Comparison of ENCODE assay signal across 8 cellular contexts in the genomic region with DNA sequence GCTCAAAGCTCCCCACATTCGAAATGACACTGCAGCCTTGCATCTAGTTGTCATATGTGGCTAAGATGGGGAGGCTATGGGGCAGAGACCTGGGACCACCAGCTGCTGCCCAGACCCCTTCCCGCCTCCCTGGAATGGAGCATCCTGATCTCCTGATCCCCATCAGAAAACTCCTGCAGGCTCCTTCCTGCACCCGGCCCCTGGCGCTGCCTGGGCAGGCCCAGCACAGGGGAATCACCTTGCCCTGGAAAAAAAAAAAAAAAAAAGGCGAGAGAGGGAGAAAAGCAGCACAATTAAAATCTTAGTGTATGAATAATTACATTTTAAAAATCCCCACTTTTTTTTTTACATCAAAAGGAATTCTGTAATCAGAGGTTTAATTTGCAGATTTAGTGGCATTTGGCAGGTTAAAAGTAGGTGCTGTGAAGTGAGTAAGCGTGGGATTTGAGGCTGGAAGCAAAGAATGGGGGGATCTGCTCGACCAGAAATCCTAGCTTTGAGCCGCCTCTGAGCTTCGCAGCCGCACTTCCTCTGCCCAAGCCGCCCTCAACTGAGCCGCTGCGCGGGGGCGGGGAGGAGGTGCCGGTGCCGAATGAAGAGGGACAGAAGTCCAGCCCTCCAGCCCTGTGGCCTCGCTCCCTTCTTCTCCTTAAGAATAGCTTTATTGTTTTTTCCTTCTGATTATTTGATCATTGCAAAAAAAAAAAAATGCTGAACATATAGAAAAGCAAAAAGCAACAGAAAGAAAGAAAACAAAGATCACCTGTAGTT. TPM values are rescaled to one million over a fixed set of nuclear protein-coding genes. Genes with fewer than 3 reads are reported as not detected.
DNase-seq lines count a peak whose midpoint lies in the region; ATAC-seq and TF ChIP-seq lines count a peak whose summit lies in the region.

No MANE protein-coding gene starts in this region.

- H2AFZ ChIP-seq in mammary epithelial cell (ENCODE audit: low read depth, low read length) (peak overlapping the region; percentile 70), PC-9 (no peak overlapping the region)

- H3K4me3 ChIP-seq in mammary epithelial cell (replicated peaks in 1 of 3; ENCODE audit: insufficient read depth in 1 of 3, low read depth in 2 of 3, low read length in 3 of 3) (peak overlapping the region; percentile 21 to 29 (median 26)), SJCRH30 (no peak overlapping the region), PC-9 (no peak overlapping the region)

- H3K4me1 Mint-ChIP-seq in natural killer cell treated with Interleukin-12 subunit alpha and Interleukin-12 subunit beta and Interleukin-15 and Interleukin-18, amount 100 ng/mL, for 72 hours (ENCODE audit: low read depth in 2 of 2): peaks cover 11 to 19% of the 10 kb centered on the region in 2 donors

- in situ Hi-C loops in mammary epithelial cell (cut with MboI; ENCODE audit: low sequenced_read_pairs in 2 of 2): loop anchor here (10.0 to 25.0 kb wide), 5 partner anchors 105 to 462 kb away; partner anchors contain the start of gene FOXI3 (in 1 of the 2)

- H3K36me3 Mint-ChIP-seq in natural killer cell treated with Interleukin-12 subunit alpha and Interleukin-12 subunit beta and Interleukin-15 and Interleukin-18, amount 100 ng/mL, for 72 hours: no peaks in the 10 kb centered on the region

- H3K9me2 ChIP-seq in PC-9 (ENCODE audit: insufficient read depth): no peaks in the 10 kb centered on the region

- POLR2A ChIA-PET in PC-9 (lab: Charles Lee; ENCODE audit: unreplicated experiment): no interaction called here

- peak overlapping the region; percentile 16 for H3K4me3 Mint-ChIP-seq in natural killer cell treated with Interleukin-12 subunit alpha and Interleukin-12 subunit beta and Interleukin-15 and Interleukin-18, amount 100 ng/mL, for 72 hours

- dilution Hi-C loops in mammary epithelial cell (cut with HindIII; ENCODE audit: low sequenced_read_pairs): no loop called here

- H3K27me3 Mint-ChIP-seq in natural killer cell treated with Interleukin-12 subunit alpha and Interleukin-12 subunit beta and Interleukin-15 and Interleukin-18, amount 100 ng/mL, for 72 hours: peaks cover 42 to 49% of the 10 kb centered on the region in 2 donors

- 8% methylated on average over 12 of the region's 18 CpGs for WGBS in mammary epithelial cell (ENCODE audit: low coverage, missing lambda C conversion rate)

- no peaks in the 10 kb centered on the region for H3K79me2 ChIP-seq in mammary epithelial cell (ENCODE audit: insufficient read depth, low read length)
- H3K79me2 ChIP-seq in PC-9 (ENCODE audit: low read depth): no peaks in the 10 kb centered on the region

- intact Hi-C loops in mammary epithelial cell (cut with micrococcal nuclease) (no loop called here), PC-9 (cut with micrococcal nuclease; ENCODE audit: unreplicated experiment) (loop anchor here (10.0 kb wide), 1 partner anchor 475 kb away; no protein-coding TSS in a partner anchor)

- DNase-seq in EL: peak; percentile 29
- DNase-seq in NCI-H146 treated with DMSO at 0.1 percent for 48 hours (lab: John Stamatoyannopoulos, UW; ENCODE audit: unreplicated experiment): peak; percentile 32
- DNase-seq in mammary epithelial cell: peak; percentile 24
- DNase-seq in natural killer cell treated with Interleukin-12 subunit alpha and Interleukin-12 subunit beta and Interleukin-15 and Interleukin-18, amount 100 ng/mL, for 72 hours (ENCODE audit: low spot score): no peak
- DNase-seq in NCI-H1436 (lab: John Stamatoyannopoulos, UW): no peak
- DNase-seq in SJCRH30: no peak
- no peak for DNase-seq in PC-9

- H3K9ac ChIP-seq in mammary epithelial cell (ENCODE audit: insufficient read depth, low read length): no peak overlapping the region

- CTCF ChIA-PET in mammary epithelial cell (lab: Charles Lee; ENCODE audit: low non-redundant PET): no interaction called here
- CTCF ChIA-PET in PC-9 (lab: Charles Lee): interaction anchor here (0.5 kb wide), 1 partner anchor 254 kb away, joined by 3 read pairs; no protein-coding TSS in a partner anchor

- H3K27me3 ChIP-seq in mammary epithelial cell (ENCODE audit: insufficient read depth, low read length): no peaks in the 10 kb centered on the region
- 0 out of 2 replicates have a peak, but pooled peaks cover 3% of the 10 kb centered on the region for H3K27me3 ChIP-seq in SJCRH30
- peaks cover 39% of the 10 kb centered on the region for H3K27me3 ChIP-seq in PC-9 (ENCODE audit: insufficient read depth, low read depth)

- no peak for ATAC-seq in natural killer cell treated with Interleukin-12 subunit alpha and Interleukin-12 subunit beta and Interleukin-15 and Interleukin-18, amount 100 ng/mL, for 72 hours
- no peak for ATAC-seq in HG02870 (IDR thresholded peaks at IDR 0.05; ENCODE audit: unreplicated experiment)

- TF ChIP-seq CTCF in mammary epithelial cell (conservative IDR thresholded peaks at IDR 0.05 in 1 of 2, IDR thresholded peaks at IDR 0.05 in 1 of 2; ENCODE audit: extremely low read depth in 1 of 2, insufficient read depth in 1 of 2, low read depth in 1 of 2, low read length in 2 of 2) (no peak), PC-9 (conservative IDR thresholded peaks at IDR 0.05) (no peak)

- no peaks in the 10 kb centered on the region for H3F3A ChIP-seq in PC-9 (ENCODE audit: insufficient read depth, low read depth)

- H3K27ac ChIP-seq in mammary epithelial cell (ENCODE audit: insufficient read depth, low read depth, low read length) (peak overlapping the region; percentile 3), SJCRH30 (no peak overlapping the region), PC-9 (no peak overlapping the region)

- H3K4me1 ChIP-seq in mammary epithelial cell (ENCODE audit: insufficient read depth, low read length) (peaks cover 27% of the 10 kb centered on the region), SJCRH30 (no peaks in the 10 kb centered on the region), PC-9 (replicated peaks; ENCODE audit: insufficient read depth) (no peaks in the 10 kb centered on the region)

- no peaks in the 10 kb centered on the region for H3K9me3 ChIP-seq in mammary epithelial cell (replicated peaks; ENCODE audit: insufficient read depth, low read length)
- no peaks in the 10 kb centered on the region for H3K9me3 ChIP-seq in SJCRH30 (replicated peaks)
- no peaks in the 10 kb centered on the region; the same call in 1 of the 2 replicates for H3K9me3 ChIP-seq in PC-9 (ENCODE audit: insufficient read depth, low read depth)

- peak overlapping the region; percentile 93 for H3K4me2 ChIP-seq in mammary epithelial cell (ENCODE audit: insufficient read depth, low read depth, low read length)
- no peak overlapping the region for H3K4me2 ChIP-seq in PC-9

- no TSS peak for BruUV-seq in mammary epithelial cell (replicated peaks; lab: Mats Ljungman, UMichigan)
- BruUV-seq in PC-9 (replicated peaks; lab: Mats Ljungman, UMichigan): no TSS peak

- no peaks in the 10 kb centered on the region for H3K36me3 ChIP-seq in mammary epithelial cell (ENCODE audit: insufficient read depth, low read length)
- no peaks in the 10 kb centered on the region for H3K36me3 ChIP-seq in SJCRH30
- H3K36me3 ChIP-seq in PC-9 (ENCODE audit: low read depth): no peaks in the 10 kb centered on the region

- H3K9me3 Mint-ChIP-seq in natural killer cell treated with Interleukin-12 subunit alpha and Interleukin-12 subunit beta and Interleukin-15 and Interleukin-18, amount 100 ng/mL, for 72 hours: no peaks in the 10 kb centered on the region

- H4K20me1 ChIP-seq in mammary epithelial cell (ENCODE audit: insufficient read depth, low read length) (no peaks in the 10 kb centered on the region), PC-9 (ENCODE audit: insufficient read depth) (no peaks in the 10 kb centered on the region)

- no peak overlapping the region for H3K27ac Mint-ChIP-seq in natural killer cell treated with Interleukin-12 subunit alpha and Interleukin-12 subunit beta and Interleukin-15 and Interleukin-18, amount 100 ng/mL, for 72 hours

RNA-seq across cellular contexts. Expression of gene THNSL2, which starts 30.0 kb away (rescaled TPM):
- total RNA-seq in mammary epithelial cell: 10 to 100 TPM in 1 of 2 donors, 1 to 10 TPM in 1; 2.4 to 28.5 TPM
- 0.08 TPM for polyA plus RNA-seq in mammary epithelial cell
- not detected for polyA minus RNA-seq in mammary epithelial cell
- 1 to 10 TPM in 1 of 2 donors, under 1 TPM in 1; 0.69 to 1.5 TPM for total RNA-seq in natural killer cell treated with Interleukin-12 subunit alpha and Interleukin-12 subunit beta and Interleukin-15 and Interleukin-18, amount 100 ng/mL, for 72 hours
- not detected in 2 replicates for total RNA-seq in SJCRH30 (2014; rRNA removed; shearing (Covaris generic))
- total RNA-seq in PC-9 (2021): 38.5 and 52.3 TPM in 2 replicates

Comparison
In these comparisons a context has a peak if more than half of its experiments do, and no peak if none do; other contexts are left out.
1. DNase-seq: peak in EL (single experiment), NCI-H146 treated with DMSO at 0.1 percent for 48 hours (single experiment) and mammary epithelial cell (single experiment); none in natural killer cell treated with Interleukin-12 subunit alpha and Interleukin-12 subunit beta and Interleukin-15 and Interleukin-18, amount 100 ng/mL, for 72 hours (single experiment), NCI-H1436 (single experiment), SJCRH30 (0 of 2) and PC-9 (0 of 2).
2. H3K4me3 ChIP-seq: peak in mammary epithelial cell (3 of 3); none in SJCRH30 (single experiment) and PC-9 (single experiment).